ENCODE assay signal across 9 cellular contexts in genomic region chr19:36051236-36051635, GRCh38. TPM values are rescaled to one million over a fixed set of nuclear protein-coding genes. Genes with fewer than 3 reads are reported as not detected.
DNase-seq lines count a peak whose midpoint lies in the region; ATAC-seq, FAIRE-seq and TF ChIP-seq lines count a peak whose summit lies in the region.
"Had no signal": no experiment of that assay in that cellular context is flagged by ENCODE, and none has a peak within 500 bp of the region (broad histone marks: within the 10 kb centered on the region; RNA-seq: fewer than 3 reads in every experiment).

No MANE protein-coding gene starts in this region.

- intact Hi-C loops in OCI-LY7 (cut with micrococcal nuclease; ENCODE audit: unreplicated experiment) = loop anchor here (10.0 kb wide), 1 partner anchor 406 kb away; the partner anchor contains the start of genes COX6B1 and ETV2

- ATAC-seq in foreskin keratinocyte (no peak), HG03565 (IDR thresholded peaks at IDR 0.05; ENCODE audit: unreplicated experiment) (no peak), HG02938 (IDR thresholded peaks at IDR 0.05; ENCODE audit: unreplicated experiment) (no peak)

- POLR2A ChIA-PET in OCI-LY7 (lab: Charles Lee) = no interaction called here

- H3K27me3 ChIP-seq in foreskin keratinocyte = no peaks in the 10 kb centered on the region

- H3K27ac ChIP-seq in OCI-LY7 (ENCODE audit: low read depth, low read length, poor library complexity, severe bottlenecking) (no peak overlapping the region), foreskin keratinocyte (no peak overlapping the region)

- TF ChIP-seq CTCF in AG09319 (IDR thresholded peaks at IDR 0.05; ENCODE audit: low read depth, low read length) (peak; percentile 8; the same call in 1 of the 2 replicates), D721Med (IDR thresholded peaks at IDR 0.05; ENCODE audit: insufficient read depth, missing control alignments) (peak; percentile 46), OCI-LY7 (conservative IDR thresholded peaks at IDR 0.05; ENCODE audit: low read length) (peak; percentile 80), foreskin keratinocyte (conservative IDR thresholded peaks at IDR 0.05) (peak; percentile 47)

- peaks cover 7% of the 10 kb centered on the region for H4K20me1 ChIP-seq in OCI-LY7 (ENCODE audit: insufficient read depth, low read length)

- CTCF ChIA-PET in OCI-LY7 (lab: Charles Lee; ENCODE audit: unreplicated experiment) = no interaction called here

- H3K9me3 ChIP-seq in OCI-LY7 (ENCODE audit: low read length) = no peaks in the 10 kb centered on the region

- H3K79me2 ChIP-seq in OCI-LY7 (ENCODE audit: insufficient read depth, low read depth, low read length) = peaks cover 17% of the 10 kb centered on the region

- H3K36me3 ChIP-seq in OCI-LY7 (ENCODE audit: insufficient read depth, low read length) = peaks cover 2% of the 10 kb centered on the region

- no peak overlapping the region for H3K4me2 ChIP-seq in OCI-LY7 (ENCODE audit: low read length)

- DNase-seq in AG09319 (ENCODE audit: extremely low read depth, low read depth) (no peak), D721Med (ENCODE audit: insufficient read length, low spot score) (no peak), OCI-LY7 (ENCODE audit: low spot score) (peak; percentile 40), foreskin keratinocyte (no peak), NCI-H1048 (lab: John Stamatoyannopoulos, UW) (no peak), activated gamma-delta T cell treated with Interleukin-2 at 50 U/mL for 16 hours (no peak)
- DNase-seq: activated naive CD4-positive, alpha-beta T cell treated with Interleukin-2 at 50 U/mL for 16 hours had no signal

- H2AFZ ChIP-seq in OCI-LY7 (ENCODE audit: low read length) = no peak overlapping the region

- peaks cover 20% of the 10 kb centered on the region for H3K4me1 ChIP-seq in OCI-LY7 (ENCODE audit: insufficient read depth, low read length, poor library complexity, severe bottlenecking)
- no peaks in the 10 kb centered on the region for H3K4me1 ChIP-seq in foreskin keratinocyte

- no peaks in the 10 kb centered on the region for H3K9me2 ChIP-seq in OCI-LY7 (ENCODE audit: insufficient read depth, low read length)

- no peak overlapping the region for H3K4me3 ChIP-seq in OCI-LY7 (ENCODE audit: low read depth, low read length, poor library complexity, severe bottlenecking)

- BruUV-seq in OCI-LY7 (replicated peaks; lab: Mats Ljungman, UMichigan) = no TSS peak

- FAIRE-seq in D721Med (lab: Jason Lieb, UNC) = no peak

RNA-seq across cellular contexts. Expression of gene THAP8, which starts 2.8 kb away (rescaled TPM):
- total RNA-seq in OCI-LY7 (2014; rRNA removed; shearing (Covaris generic)) = 4.9 and 7.3 TPM in 2 replicates
- 7.3 and 7.5 TPM in 2 replicates for total RNA-seq in OCI-LY7 (2022)
- 1.1 and 1.5 TPM in 2 replicates for total RNA-seq in foreskin keratinocyte
- polyA plus RNA-seq in foreskin keratinocyte = 2.2 and 2.5 TPM in 2 replicates

RNA-seq across cellular contexts. Expression of gene WDR62, which starts 3.5 kb away (rescaled TPM):
- total RNA-seq in OCI-LY7 (2014; rRNA removed; shearing (Covaris generic)) = 39.0 and 44.5 TPM in 2 replicates
- total RNA-seq in OCI-LY7 (2022) (60.2 and 65.4 TPM in 2 replicates), foreskin keratinocyte (9.6 and 12.6 TPM in 2 replicates)
- polyA plus RNA-seq in foreskin keratinocyte = 6.3 and 8.7 TPM in 2 replicates

RNA-seq across cellular contexts. Expression of gene CLIP3, which starts 18.6 kb away (rescaled TPM):
- total RNA-seq in OCI-LY7 (2014; rRNA removed; shearing (Covaris generic)) = 0.66 TPM in 1 of 2 replicates, not detected in the other
- total RNA-seq in OCI-LY7 (2022) (2.4 and 2.6 TPM in 2 replicates), foreskin keratinocyte (0.46 and 0.82 TPM in 2 replicates)
- polyA plus RNA-seq in foreskin keratinocyte = 0.69 and 1.0 TPM in 2 replicates

RNA-seq across cellular contexts. Expression of gene ALKBH6, which starts 37.2 kb away (rescaled TPM):
- total RNA-seq in OCI-LY7 (2014; rRNA removed; shearing (Covaris generic)) = 19.5 and 29.0 TPM in 2 replicates
- 28.7 and 38.2 TPM in 2 replicates for total RNA-seq in OCI-LY7 (2022)
- total RNA-seq in foreskin keratinocyte = 18.5 and 20.2 TPM in 2 replicates
- 31.0 and 31.1 TPM in 2 replicates for polyA plus RNA-seq in foreskin keratinocyte

RNA-seq across cellular contexts. Expression of gene SYNE4, which starts 42.6 kb away (rescaled TPM):
- 0.26 and 2.7 TPM in 2 replicates for total RNA-seq in OCI-LY7 (2014; rRNA removed; shearing (Covaris generic))
- total RNA-seq in OCI-LY7 (2022) = 3.1 and 4.5 TPM in 2 replicates
- 1.2 TPM in 2 replicates for total RNA-seq in foreskin keratinocyte
- 1.3 and 1.8 TPM in 2 replicates for polyA plus RNA-seq in foreskin keratinocyte

Comparison
In these comparisons a context has a peak if more than half of its experiments do, and no peak if none do; other contexts are left out.
1. CTCF ChIP-seq: peak in every context shown above with its lines; median percentile 80 in OCI-LY7; 47 in foreskin keratinocyte; 46 in D721Med; 8 in AG09319.